ENCODE assay signal across 8 cellular contexts in genomic region chr10:3172081-3172445, GRCh38. TPM values are rescaled to one million over a fixed set of nuclear protein-coding genes. Genes with fewer than 3 reads are reported as not detected.
DNase-seq lines count a peak whose midpoint lies in the region; ATAC-seq and TF ChIP-seq lines count a peak whose summit lies in the region.

No MANE protein-coding gene starts in this region.

- H3K4me1 ChIP-seq in ectodermal cell (ENCODE audit: control insufficient read depth, insufficient read depth, low read length), result peaks cover 4% of the 10 kb centered on the region

- peak overlapping the region; percentile 85 for H3K4me3 ChIP-seq in ectodermal cell (ENCODE audit: insufficient read depth, low read depth, low read length)

- peaks cover 1% of the 10 kb centered on the region for H3K36me3 ChIP-seq in ectodermal cell (ENCODE audit: control insufficient read depth, insufficient read depth, low read length)

- peak; percentile 12 for ATAC-seq in SK-N-SH treated with all-trans-retinoic acid at 6 μM for 48 hours

- 9 to 11% methylated on average over 21 of the region's 21 CpGs for WGBS in ectodermal cell, 2 experiments

- no peaks in the 10 kb centered on the region for H3K9me3 ChIP-seq in ectodermal cell (ENCODE audit: control insufficient read depth, low read length)

- H3K27ac ChIP-seq in ectodermal cell (ENCODE audit: insufficient read depth, low read depth, low read length, poor library complexity, severe bottlenecking), result no peak overlapping the region

- H3K27me3 ChIP-seq in ectodermal cell (ENCODE audit: control insufficient read depth, insufficient read depth, low read length, poor library complexity, severe bottlenecking), result no peaks in the 10 kb centered on the region

- DNase-seq in activated effector memory CD4-positive, alpha-beta T cell treated with anti-CD3 and anti-CD28 coated beads, Interleukin-2, amount 50 U/mL, for 16 hours, result peak; percentile 85
- DNase-seq in activated effector memory CD4-positive, alpha-beta T cell treated with Interleukin-2 at 50 U/mL for 16 hours, result no peak
- peak; percentile 37 for DNase-seq in midbrain (lab: John Stamatoyannopoulos, UW)
- DNase-seq in stromal cell of bone marrow (ENCODE audit: low read depth), result peak; percentile 75
- DNase-seq in NCI-H1436 treated with DMSO at 0.1 percent for 48 hours (lab: John Stamatoyannopoulos, UW), result no peak
- no peak for DNase-seq in NCI-H510A (lab: John Stamatoyannopoulos, UW)

TF ChIP-seq in SK-N-SH treated with all-trans-retinoic acid at 6 μM for 48 hours, 23 proteins besides CTCF, POLR2A, EP300 and RAD21:
- TF ChIP-seq TOX (CRISPR knock-in tag; IDR thresholded peaks at IDR 0.05; ENCODE audit: borderline replicate concordance), result no peak
- no peak for TF ChIP-seq ZFP3 (CRISPR knock-in tag; IDR thresholded peaks at IDR 0.05)
- TF ChIP-seq ZNF565 (CRISPR knock-in tag; conservative IDR thresholded peaks at IDR 0.05; ENCODE audit: low read depth), result no peak
- TF ChIP-seq, protein P1, sequence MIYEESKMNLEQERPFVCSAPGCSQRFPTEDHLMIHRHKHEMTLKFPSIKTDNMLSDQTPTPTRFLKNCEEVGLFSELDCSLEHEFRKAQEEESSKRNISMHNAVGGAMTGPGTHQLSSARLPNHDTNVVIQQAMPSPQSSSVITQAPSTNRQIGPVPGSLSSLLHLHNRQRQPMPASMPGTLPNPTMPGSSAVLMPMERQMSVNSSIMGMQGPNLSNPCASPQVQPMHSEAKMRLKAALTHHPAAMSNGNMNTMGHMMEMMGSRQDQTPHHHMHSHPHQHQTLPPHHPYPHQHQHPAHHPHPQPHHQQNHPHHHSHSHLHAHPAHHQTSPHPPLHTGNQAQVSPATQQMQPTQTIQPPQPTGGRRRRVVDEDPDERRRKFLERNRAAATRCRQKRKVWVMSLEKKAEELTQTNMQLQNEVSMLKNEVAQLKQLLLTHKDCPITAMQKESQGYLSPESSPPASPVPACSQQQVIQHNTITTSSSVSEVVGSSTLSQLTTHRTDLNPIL (CRISPR knock-in tag; IDR thresholded peaks at IDR 0.05; ENCODE audit: low read depth), result no peak
- TF ChIP-seq SNAI2 (CRISPR knock-in tag; IDR thresholded peaks at IDR 0.05), result no peak
- no peak for TF ChIP-seq BACH2 (CRISPR knock-in tag; IDR thresholded peaks at IDR 0.05; ENCODE audit: borderline replicate concordance)
- TF ChIP-seq ESRRG (CRISPR knock-in tag; IDR thresholded peaks at IDR 0.05), result no peak
- no peak for TF ChIP-seq ARNTL (CRISPR knock-in tag; IDR thresholded peaks at IDR 0.05; ENCODE audit: borderline replicate concordance, low read depth)
- no peak for TF ChIP-seq ZFP30 (CRISPR knock-in tag; IDR thresholded peaks at IDR 0.05)
- TF ChIP-seq, protein P2, sequence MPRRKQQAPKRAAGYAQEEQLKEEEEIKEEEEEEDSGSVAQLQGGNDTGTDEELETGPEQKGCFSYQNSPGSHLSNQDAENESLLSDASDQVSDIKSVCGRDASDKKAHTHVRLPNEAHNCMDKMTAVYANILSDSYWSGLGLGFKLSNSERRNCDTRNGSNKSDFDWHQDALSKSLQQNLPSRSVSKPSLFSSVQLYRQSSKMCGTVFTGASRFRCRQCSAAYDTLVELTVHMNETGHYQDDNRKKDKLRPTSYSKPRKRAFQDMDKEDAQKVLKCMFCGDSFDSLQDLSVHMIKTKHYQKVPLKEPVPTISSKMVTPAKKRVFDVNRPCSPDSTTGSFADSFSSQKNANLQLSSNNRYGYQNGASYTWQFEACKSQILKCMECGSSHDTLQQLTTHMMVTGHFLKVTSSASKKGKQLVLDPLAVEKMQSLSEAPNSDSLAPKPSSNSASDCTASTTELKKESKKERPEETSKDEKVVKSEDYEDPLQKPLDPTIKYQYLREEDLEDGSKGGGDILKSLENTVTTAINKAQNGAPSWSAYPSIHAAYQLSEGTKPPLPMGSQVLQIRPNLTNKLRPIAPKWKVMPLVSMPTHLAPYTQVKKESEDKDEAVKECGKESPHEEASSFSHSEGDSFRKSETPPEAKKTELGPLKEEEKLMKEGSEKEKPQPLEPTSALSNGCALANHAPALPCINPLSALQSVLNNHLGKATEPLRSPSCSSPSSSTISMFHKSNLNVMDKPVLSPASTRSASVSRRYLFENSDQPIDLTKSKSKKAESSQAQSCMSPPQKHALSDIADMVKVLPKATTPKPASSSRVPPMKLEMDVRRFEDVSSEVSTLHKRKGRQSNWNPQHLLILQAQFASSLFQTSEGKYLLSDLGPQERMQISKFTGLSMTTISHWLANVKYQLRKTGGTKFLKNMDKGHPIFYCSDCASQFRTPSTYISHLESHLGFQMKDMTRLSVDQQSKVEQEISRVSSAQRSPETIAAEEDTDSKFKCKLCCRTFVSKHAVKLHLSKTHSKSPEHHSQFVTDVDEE (CRISPR knock-in tag; IDR thresholded peaks at IDR 0.05), result no peak
- TF ChIP-seq RARB (CRISPR knock-in tag; IDR thresholded peaks at IDR 0.05), result no peak
- no peak for TF ChIP-seq ZNF8 (CRISPR knock-in tag; IDR thresholded peaks at IDR 0.05)
- TF ChIP-seq, protein P3, sequence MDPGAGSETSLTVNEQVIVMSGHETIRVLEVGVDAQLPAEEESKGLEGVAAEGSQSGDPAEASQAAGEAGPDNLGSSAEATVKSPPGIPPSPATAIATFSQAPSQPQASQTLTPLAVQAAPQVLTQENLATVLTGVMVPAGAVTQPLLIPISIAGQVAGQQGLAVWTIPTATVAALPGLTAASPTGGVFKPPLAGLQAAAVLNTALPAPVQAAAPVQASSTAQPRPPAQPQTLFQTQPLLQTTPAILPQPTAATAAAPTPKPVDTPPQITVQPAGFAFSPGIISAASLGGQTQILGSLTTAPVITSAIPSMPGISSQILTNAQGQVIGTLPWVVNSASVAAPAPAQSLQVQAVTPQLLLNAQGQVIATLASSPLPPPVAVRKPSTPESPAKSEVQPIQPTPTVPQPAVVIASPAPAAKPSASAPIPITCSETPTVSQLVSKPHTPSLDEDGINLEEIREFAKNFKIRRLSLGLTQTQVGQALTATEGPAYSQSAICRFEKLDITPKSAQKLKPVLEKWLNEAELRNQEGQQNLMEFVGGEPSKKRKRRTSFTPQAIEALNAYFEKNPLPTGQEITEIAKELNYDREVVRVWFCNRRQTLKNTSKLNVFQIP (CRISPR knock-in tag; IDR thresholded peaks at IDR 0.05; ENCODE audit: borderline replicate concordance, low read depth), result no peak

RNA-seq across cellular contexts. Expression of gene PITRM1, which starts 0.5 kb away (rescaled TPM):
- polyA plus RNA-seq in ectodermal cell (2013, experiment 1 of 4), result 51.9 TPM
- polyA plus RNA-seq in ectodermal cell (2013, experiment 2 of 4), result 47.9 TPM
- 44.5 TPM for polyA plus RNA-seq in ectodermal cell (2013, experiment 3 of 4)
- polyA plus RNA-seq in ectodermal cell (2013, experiment 4 of 4), result 50.6 TPM

Comparison
In these comparisons a context has a peak if more than half of its experiments do, and no peak if none do; other contexts are left out.
1. DNase-seq: peak in activated effector memory CD4-positive, alpha-beta T cell treated with anti-CD3 and anti-CD28 coated beads, Interleukin-2, amount 50 U/mL, for 16 hours (single experiment), midbrain (single experiment) and stromal cell of bone marrow (single experiment); none in activated effector memory CD4-positive, alpha-beta T cell treated with Interleukin-2 at 50 U/mL for 16 hours (single experiment), NCI-H1436 treated with DMSO at 0.1 percent for 48 hours (single experiment) and NCI-H510A (single experiment).